Comparison of ENCODE assay signal across 15 cellular contexts in genomic region chr15:57685316-57685715, GRCh38.
"Had no signal": no experiment of that assay in that cellular context is flagged by ENCODE, and none has a peak within 500 bp of the region (broad histone marks: within the 10 kb centered on the region; RNA-seq: fewer than 3 reads in every experiment).

No MANE protein-coding gene starts in this region.

- H3K4me3 ChIP-seq: colonic mucosa, esophagus squamous epithelium, mucosa of descending colon, SJCRH30, tibial nerve had no signal

- DNase-seq: activated CD4-positive, alpha-beta memory T cell treated with anti-CD3 and anti-CD28 coated beads, Interleukin-2, amount 10 ng/mL, durations not matched to agents 7 days and 5 days; activated CD4-positive, alpha-beta T cell treated with anti-CD3 and anti-CD28 coated beads for 4 hours; activated naive CD4-positive, alpha-beta T cell treated with anti-CD3 and anti-CD28 coated beads, Interleukin-2, amount 10 ng/mL, durations not matched to agents 7 days and 5 days; activated T-cell treated with anti-CD3 and anti-CD28 coated beads, Interleukin-2, amount 50 U/mL, for 24 hours; colonic mucosa; esophagus squamous epithelium; mammary epithelial cell; mucosa of descending colon; naive thymus-derived CD4-positive, alpha-beta T cell; posterior cingulate gyrus; SJCRH30; stimulated activated naive CD8-positive, alpha-beta T cell treated with anti-CD3 and anti-CD28 coated beads, Interleukin-15, amount 100 ng/mL, for 72 hours; T-helper 17 cell had no signal

- H3K27me3 Mint-ChIP-seq: activated CD4-positive, alpha-beta memory T cell treated with anti-CD3 and anti-CD28 coated beads, Interleukin-2, amount 10 ng/mL, durations not matched to agents 7 days and 5 days; activated naive CD4-positive, alpha-beta T cell treated with anti-CD3 and anti-CD28 coated beads, Interleukin-2, amount 10 ng/mL, durations not matched to agents 7 days and 5 days; activated T-cell treated with anti-CD3 and anti-CD28 coated beads, Interleukin-2, amount 50 U/mL, for 24 hours; stimulated activated naive CD8-positive, alpha-beta T cell treated with anti-CD3 and anti-CD28 coated beads, Interleukin-15, amount 100 ng/mL, for 72 hours had no signal

- H3K4me1 Mint-ChIP-seq: T-helper 17 cell, WTC11 had no signal

- H3K27ac ChIP-seq: colonic mucosa, esophagus squamous epithelium, SJCRH30 had no signal

- H3K36me3 ChIP-seq: colonic mucosa, esophagus squamous epithelium, tibial nerve had no signal

- H3K4me1 ChIP-seq: colonic mucosa, esophagus squamous epithelium had no signal

- H3K9me3 Mint-ChIP-seq: activated CD4-positive, alpha-beta memory T cell treated with anti-CD3 and anti-CD28 coated beads, Interleukin-2, amount 10 ng/mL, durations not matched to agents 7 days and 5 days; activated naive CD4-positive, alpha-beta T cell treated with anti-CD3 and anti-CD28 coated beads, Interleukin-2, amount 10 ng/mL, durations not matched to agents 7 days and 5 days; activated T-cell treated with anti-CD3 and anti-CD28 coated beads, Interleukin-2, amount 50 U/mL, for 24 hours; naive thymus-derived CD4-positive, alpha-beta T cell; stimulated activated naive CD8-positive, alpha-beta T cell treated with anti-CD3 and anti-CD28 coated beads, Interleukin-15, amount 100 ng/mL, for 72 hours; WTC11 had no signal

- H3K4me3 Mint-ChIP-seq: activated CD4-positive, alpha-beta memory T cell treated with anti-CD3 and anti-CD28 coated beads, Interleukin-2, amount 10 ng/mL, durations not matched to agents 7 days and 5 days; activated naive CD4-positive, alpha-beta T cell treated with anti-CD3 and anti-CD28 coated beads, Interleukin-2, amount 10 ng/mL, durations not matched to agents 7 days and 5 days; activated T-cell treated with anti-CD3 and anti-CD28 coated beads, Interleukin-2, amount 50 U/mL, for 24 hours; naive thymus-derived CD4-positive, alpha-beta T cell; stimulated activated naive CD8-positive, alpha-beta T cell treated with anti-CD3 and anti-CD28 coated beads, Interleukin-15, amount 100 ng/mL, for 72 hours; T-helper 17 cell; WTC11 had no signal

- H3K9me3 ChIP-seq: colonic mucosa, esophagus squamous epithelium, mucosa of descending colon, SJCRH30, tibial nerve had no signal

- H3K27ac Mint-ChIP-seq: activated CD4-positive, alpha-beta memory T cell treated with anti-CD3 and anti-CD28 coated beads, Interleukin-2, amount 10 ng/mL, durations not matched to agents 7 days and 5 days; activated naive CD4-positive, alpha-beta T cell treated with anti-CD3 and anti-CD28 coated beads, Interleukin-2, amount 10 ng/mL, durations not matched to agents 7 days and 5 days; activated T-cell treated with anti-CD3 and anti-CD28 coated beads, Interleukin-2, amount 50 U/mL, for 24 hours; stimulated activated naive CD8-positive, alpha-beta T cell treated with anti-CD3 and anti-CD28 coated beads, Interleukin-15, amount 100 ng/mL, for 72 hours; T-helper 17 cell; WTC11 had no signal

- H3K27me3 ChIP-seq: colonic mucosa, esophagus squamous epithelium, SJCRH30, tibial nerve had no signal

- H3K36me3 Mint-ChIP-seq: activated naive CD4-positive, alpha-beta T cell treated with anti-CD3 and anti-CD28 coated beads, Interleukin-2, amount 10 ng/mL, durations not matched to agents 7 days and 5 days; WTC11 had no signal

- ATAC-seq: mucosa of descending colon; naive thymus-derived CD4-positive, alpha-beta T cell; stimulated activated naive CD8-positive, alpha-beta T cell treated with anti-CD3 and anti-CD28 coated beads, Interleukin-15, amount 100 ng/mL, for 72 hours; T-helper 17 cell; WTC11 had no signal
